In genomic region chr3:124882749-124883148, GRCh38 we compare ENCODE assay signal across 15 cellular contexts. TPM values are rescaled to one million over a fixed set of nuclear protein-coding genes. Genes with fewer than 3 reads are reported as not detected.
DNase-seq lines count a peak whose midpoint lies in the region; ATAC-seq and TF ChIP-seq lines count a peak whose summit lies in the region.
"Had no signal": no experiment of that assay in that cellular context is flagged by ENCODE, and none has a peak within 500 bp of the region (broad histone marks: within the 10 kb centered on the region; RNA-seq: fewer than 3 reads in every experiment).

No MANE protein-coding gene starts in this region.

- no peak for TF ChIP-seq CTCF in A673 (conservative IDR thresholded peaks at IDR 0.05; ENCODE audit: low read depth, low read length)
- TF ChIP-seq CTCF in PC-3 (conservative IDR thresholded peaks at IDR 0.05; ENCODE audit: low read depth, low read length), result no peak
- no peak for TF ChIP-seq CTCF in osteoblast (IDR thresholded peaks at IDR 0.05; ENCODE audit: extremely low read depth, low read depth, low read length)
- no peak for TF ChIP-seq CTCF in BE2C (IDR thresholded peaks at IDR 0.05; ENCODE audit: low read depth, low read length)

- H3K36me3 ChIP-seq in A673 (ENCODE audit: insufficient read depth, low read length, poor library complexity, severe bottlenecking) (no peaks in the 10 kb centered on the region), PC-3 (ENCODE audit: low read depth, low read length) (no peaks in the 10 kb centered on the region), ectodermal cell (ENCODE audit: control insufficient read depth, insufficient read depth, low read length) (no peaks in the 10 kb centered on the region), osteoblast (ENCODE audit: insufficient read depth, low read length) (peaks cover 5% of the 10 kb centered on the region), BE2C (no peaks in the 10 kb centered on the region; the same call in 1 of the 2 replicates), SJCRH30 (peaks cover 3% of the 10 kb centered on the region; the same call in 1 of the 2 replicates)

- no TSS peak for BruUV-seq in A673 (replicated peaks; lab: Mats Ljungman, UMichigan)
- BruUV-seq in PC-3 (replicated peaks; lab: Mats Ljungman, UMichigan), result no TSS peak

- H3K9me3 ChIP-seq in A673 (ENCODE audit: low read depth, low read length, poor library complexity, severe bottlenecking) (no peaks in the 10 kb centered on the region), PC-3 (ENCODE audit: low read length) (no peaks in the 10 kb centered on the region), ectodermal cell (ENCODE audit: control insufficient read depth, low read length) (no peaks in the 10 kb centered on the region), osteoblast (ENCODE audit: low read depth, low read length) (no peaks in the 10 kb centered on the region), BE2C (no peaks in the 10 kb centered on the region), SJCRH30 (replicated peaks) (no peaks in the 10 kb centered on the region)

- 0 out of 2 replicates have a peak, but pooled peaks cover 4% of the 10 kb centered on the region for H4K20me1 ChIP-seq in PC-3 (ENCODE audit: low read length)
- no peaks in the 10 kb centered on the region for H4K20me1 ChIP-seq in osteoblast (ENCODE audit: insufficient read depth, low read length)

- H3K4me1 ChIP-seq in A673 (ENCODE audit: insufficient read depth, low read length, poor library complexity, severe bottlenecking) (peaks cover 64% of the 10 kb centered on the region), PC-3 (ENCODE audit: insufficient read depth, low read length) (peaks cover 58% of the 10 kb centered on the region), ectodermal cell (ENCODE audit: control insufficient read depth, insufficient read depth, low read length) (peaks cover 31% of the 10 kb centered on the region), osteoblast (ENCODE audit: insufficient read depth, low read length) (peaks cover 68% of the 10 kb centered on the region), BE2C (peaks cover 7% of the 10 kb centered on the region; the same call in 1 of the 2 replicates), SJCRH30 (peaks cover 17% of the 10 kb centered on the region)

- H3K79me2 ChIP-seq in PC-3 (ENCODE audit: low read length) (peaks cover 27% of the 10 kb centered on the region), osteoblast (ENCODE audit: insufficient read depth, low read length) (peaks cover 73% of the 10 kb centered on the region)

- peak overlapping the region; percentile 1 for H3K4me3 ChIP-seq in A673 (ENCODE audit: low read depth, low read length, poor library complexity, severe bottlenecking)
- H3K4me3 ChIP-seq in PC-3 (ENCODE audit: low read length), result no peak overlapping the region
- H3K4me3 ChIP-seq in ectodermal cell (ENCODE audit: insufficient read depth, low read depth, low read length), result no peak overlapping the region
- H3K4me3 ChIP-seq in osteoblast (ENCODE audit: insufficient read depth, low read length), result no peak overlapping the region
- no peak overlapping the region for H3K4me3 ChIP-seq in BE2C (ENCODE audit: low read depth, low read length)
- no peak overlapping the region for H3K4me3 ChIP-seq in SJCRH30

- H2AFZ ChIP-seq in PC-3 (ENCODE audit: low read length), result no peak overlapping the region
- H2AFZ ChIP-seq in osteoblast (ENCODE audit: low read length), result no peak overlapping the region
- H2AFZ ChIP-seq: parathyroid adenoma had no signal

- no peak overlapping the region for H3K9ac ChIP-seq in PC-3 (ENCODE audit: low read length)
- H3K9ac ChIP-seq: parathyroid adenoma had no signal

- ATAC-seq in PC-3, result no peak
- no peak for ATAC-seq in HG02588 (IDR thresholded peaks at IDR 0.05; ENCODE audit: unreplicated experiment)
- ATAC-seq: Right ventricle myocardium inferior had no signal

- H3K4me2 ChIP-seq in PC-3 (ENCODE audit: low read length), result no peak overlapping the region
- peak overlapping the region; percentile 22 for H3K4me2 ChIP-seq in osteoblast (ENCODE audit: insufficient read depth, low read length)

- CTCF ChIA-PET in A673 (lab: Charles Lee), result no interaction called here
- CTCF ChIA-PET in PC-3 (lab: Charles Lee), result no interaction called here

- H3K27ac ChIP-seq in A673 (ENCODE audit: low read depth, low read length, poor library complexity, severe bottlenecking), result peak overlapping the region; percentile 79
- no peak overlapping the region for H3K27ac ChIP-seq in PC-3 (ENCODE audit: low read length)
- H3K27ac ChIP-seq in ectodermal cell (ENCODE audit: insufficient read depth, low read depth, low read length, poor library complexity, severe bottlenecking), result peak overlapping the region; percentile 30
- H3K27ac ChIP-seq in osteoblast (ENCODE audit: low read depth, low read length), result peak overlapping the region; percentile 88
- H3K27ac ChIP-seq in SJCRH30, result no peak overlapping the region
- H3K27ac ChIP-seq: parathyroid adenoma had no signal

- intact Hi-C loops in A673 (cut with micrococcal nuclease; ENCODE audit: unreplicated experiment) (no loop called here), PC-3 (cut with micrococcal nuclease) (no loop called here)

- H3K27me3 ChIP-seq in A673 (replicated peaks; ENCODE audit: insufficient read depth, low read depth, low read length, poor library complexity), result no peaks in the 10 kb centered on the region
- H3K27me3 ChIP-seq in PC-3 (ENCODE audit: low read length), result no peaks in the 10 kb centered on the region
- peaks cover 15% of the 10 kb centered on the region for H3K27me3 ChIP-seq in ectodermal cell (ENCODE audit: control insufficient read depth, insufficient read depth, low read length, poor library complexity, severe bottlenecking)
- H3K27me3 ChIP-seq in osteoblast (ENCODE audit: insufficient read depth, low read length), result no peaks in the 10 kb centered on the region
- H3K27me3 ChIP-seq in BE2C, result no peaks in the 10 kb centered on the region
- no peaks in the 10 kb centered on the region for H3K27me3 ChIP-seq in SJCRH30

- DNase-seq in A673 (ENCODE audit: low spot score), result peak; percentile 90
- peak; percentile 15 for DNase-seq in PC-3
- peak; percentile 50 for DNase-seq in osteoblast (ENCODE audit: insufficient read length, low spot score, missing footprints)
- DNase-seq in HuH-7 (ENCODE audit: low spot score), result no peak
- no peak for DNase-seq in BE2C
- no peak for DNase-seq in SJCRH30
- DNase-seq: activated CD4-positive, alpha-beta T cell treated with anti-CD3 and anti-CD28 coated beads for 48 hours; kidney; NCI-H2171 treated with DMSO at 0.1 percent for 48 hours; T-helper 9 cell had no signal

- WGBS in ectodermal cell, 2 experiments, result 6 to 10% methylated on average over 6 to 7 of the region's 7 CpGs

- POLR2A ChIA-PET in A673 (lab: Charles Lee; ENCODE audit: low non-redundant PET), result interaction anchor here (0.7 kb wide), 1 partner anchor 83 kb away, joined by 3 read pairs; no protein-coding TSS in a partner anchor
- POLR2A ChIA-PET in PC-3 (lab: Charles Lee; ENCODE audit: unreplicated experiment), result no interaction called here

- no peaks in the 10 kb centered on the region for H3F3A ChIP-seq in PC-3 (ENCODE audit: low read length, unreplicated experiment)

- no peaks in the 10 kb centered on the region for H3K9me2 ChIP-seq in PC-3 (replicated peaks; ENCODE audit: low read length)

RNA-seq across cellular contexts. Expression of gene ITGB5, which starts 4.4 kb away (rescaled TPM):
- total RNA-seq in A673 (2021) (116 and 125 TPM in 2 replicates), PC-3 (2014; rRNA removed) (67.2 and 89.4 TPM in 2 replicates), osteoblast (400 and 433 TPM in 2 replicates)
- 33.1 TPM for polyA plus RNA-seq in ectodermal cell (2013, experiment 1 of 4)
- 33.6 TPM for polyA plus RNA-seq in ectodermal cell (2013, experiment 2 of 4)
- 29.8 TPM for polyA plus RNA-seq in ectodermal cell (2013, experiment 3 of 4)
- 27.7 TPM for polyA plus RNA-seq in ectodermal cell (2013, experiment 4 of 4)
- 164 TPM for polyA plus RNA-seq in BE2C (2012; ENCODE audit: insufficient read depth, insufficient read length, low read depth)
- total RNA-seq in SJCRH30 (2014; rRNA removed; shearing (Covaris generic)), result 85.3 and 105 TPM in 2 replicates

RNA-seq across cellular contexts. Expression of gene MUC13, which starts 51.8 kb away (rescaled TPM):
- not detected in 2 replicates for total RNA-seq in A673 (2021)
- 0.04 TPM in 1 of 2 replicates, not detected in the other for total RNA-seq in PC-3 (2014; rRNA removed)
- polyA plus RNA-seq in ectodermal cell (2013, experiment 1 of 4), result not detected
- polyA plus RNA-seq in ectodermal cell (2013, experiment 2 of 4), result not detected
- polyA plus RNA-seq in ectodermal cell (2013, experiment 3 of 4), result not detected
- not detected for polyA plus RNA-seq in ectodermal cell (2013, experiment 4 of 4)
- total RNA-seq in osteoblast, result not detected in 2 replicates
- not detected for polyA plus RNA-seq in BE2C (2012; ENCODE audit: insufficient read depth, insufficient read length, low read depth)
- total RNA-seq in SJCRH30 (2014; rRNA removed; shearing (Covaris generic)), result not detected in 2 replicates
- total RNA-seq: endothelial cell of umbilical vein, Right ventricle myocardium inferior had no signal
- polyA plus RNA-seq: endothelial cell of umbilical vein had no signal

Comparison
In these comparisons a context has a peak if more than half of its experiments do, and no peak if none do; other contexts are left out.
1. DNase-seq: peak in A673 (single experiment), PC-3 (single experiment) and osteoblast (single experiment); none in HuH-7 (single experiment), BE2C (single experiment) and SJCRH30 (0 of 2).
2. H3K27ac ChIP-seq: peak in A673 (single experiment), ectodermal cell (single experiment) and osteoblast (single experiment); none in PC-3 (single experiment) and SJCRH30 (single experiment).